10 cellular contexts compared by ENCODE assay signal in genomic region chr20:58246346-58246745, GRCh38. TPM values are rescaled to one million over a fixed set of nuclear protein-coding genes. Genes with fewer than 3 reads are reported as not detected.
A peak's percentile ranks its signal among the peaks of the same experiment; 100 is the strongest.
DNase-seq lines count a peak whose midpoint lies in the region; ATAC-seq, FAIRE-seq and TF ChIP-seq lines count a peak whose summit lies in the region.
"Had no signal": no experiment of that assay in that cellular context is flagged by ENCODE, and none has a peak within 500 bp of the region (broad histone marks: within the 10 kb centered on the region; RNA-seq: fewer than 3 reads in every experiment).

No MANE protein-coding gene starts in this region.

- dilution Hi-C loops in keratinocyte (cut with MboI; ENCODE audit: extremely low pct_ligation_motif_present, low sequenced_read_pairs): no loop called here

- H3K4me1 ChIP-seq in HAP-1 (no peaks in the 10 kb centered on the region), keratinocyte (ENCODE audit: control insufficient read depth, extremely low read depth, insufficient read depth, low read length) (peaks cover under 1% of the 10 kb centered on the region)

- H3K27me3 ChIP-seq in AG04450 (ENCODE audit: control insufficient read depth, insufficient read depth, low read length) (no peaks in the 10 kb centered on the region), HAP-1 (ENCODE audit: low read depth) (no peaks in the 10 kb centered on the region), WERI-Rb-1 (ENCODE audit: insufficient read depth, low read depth, severe bottlenecking) (no peaks in the 10 kb centered on the region), keratinocyte (ENCODE audit: control insufficient read depth, extremely low read depth, insufficient read depth, low read length) (no peaks in the 10 kb centered on the region)

- in situ Hi-C loops in HAP-1 (cut with MboI; ENCODE audit: low sequenced_read_pairs): loop anchor here (10.0 to 25.0 kb wide), 3 partner anchors 198 to 588 kb away; partner anchors contain the start of gene NPEPL1

- no peaks in the 10 kb centered on the region for H3K9me1 ChIP-seq in keratinocyte (ENCODE audit: control insufficient read depth, extremely low read depth, insufficient read depth, low read length)

- H3K9me3 ChIP-seq in AG04450 (ENCODE audit: control insufficient read depth, insufficient read depth, low read length) (no peaks in the 10 kb centered on the region), HAP-1 (no peaks in the 10 kb centered on the region), WERI-Rb-1 (ENCODE audit: severe bottlenecking) (no peaks in the 10 kb centered on the region), keratinocyte (ENCODE audit: control insufficient read depth, low read depth, low read length) (no peaks in the 10 kb centered on the region)

- POLR2A ChIA-PET in AG04450 (lab: Yijun Ruan, JAX) (no interaction called here), RWPE1 (lab: Yijun Ruan, JAX; ENCODE audit: low non-redundant PET) (interaction anchor here (0.6 kb wide), 1 partner anchor 980 kb away, joined by 7 read pairs; no protein-coding TSS in a partner anchor)

- no peak overlapping the region for H3K4me2 ChIP-seq in keratinocyte (ENCODE audit: control insufficient read depth, extremely low read depth, insufficient read depth, low read depth, low read length)

- DNase-seq in AG04450 (ENCODE audit: low read depth, low spot score) (no peak), HAP-1 (ENCODE audit: low spot score in 2 of 2) (peak; percentile 4 to 16), WERI-Rb-1 (peak; percentile 27), keratinocyte (ENCODE audit: low read depth, low spot score) (no peak), medulla oblongata (ENCODE audit: extremely low spot score) (no peak), RWPE1 (ENCODE audit: low spot score) (no peak), mucosa of gallbladder (ENCODE audit: low spot score) (no peak)
- DNase-seq: head of caudate nucleus; stimulated activated naive CD8-positive, alpha-beta T cell treated with anti-CD3 and anti-CD28 coated beads, Interleukin-15, amount 100 ng/mL, for 72 hours had no signal

- H3K9ac ChIP-seq in keratinocyte (ENCODE audit: control insufficient read depth, extremely low read depth, insufficient read depth, low read length): no peak overlapping the region

- H3K4me3 ChIP-seq in AG04450 (ENCODE audit: low read depth, low read length): no peak overlapping the region
- H3K4me3 ChIP-seq in HAP-1: no peak overlapping the region
- H3K4me3 ChIP-seq in WERI-Rb-1 (ENCODE audit: low read depth, low read length): no peak overlapping the region
- no peak overlapping the region for H3K4me3 ChIP-seq in keratinocyte (ENCODE audit: control insufficient read depth in 2 of 3, extremely low read depth in 1 of 3, insufficient read depth in 2 of 3, low read depth in 1 of 3, low read length in 3 of 3)

- H3K36me3 ChIP-seq in HAP-1 (replicated peaks) (no peaks in the 10 kb centered on the region), WERI-Rb-1 (no peaks in the 10 kb centered on the region), keratinocyte (ENCODE audit: control insufficient read depth in 2 of 2, extremely low read depth in 1 of 2, insufficient read depth in 2 of 2, low read length in 2 of 2) (peaks cover 30 to 38% of the 10 kb centered on the region in 2 experiments)

- no peak overlapping the region for H3K27ac ChIP-seq in AG04450 (ENCODE audit: low read depth, low read length)
- no peak overlapping the region for H3K27ac ChIP-seq in WERI-Rb-1
- no peak overlapping the region for H3K27ac ChIP-seq in keratinocyte (ENCODE audit: control insufficient read depth, insufficient read depth, low read length)
- H3K27ac ChIP-seq in RWPE1: no peak overlapping the region

- CTCF ChIA-PET in AG04450 (lab: Charles Lee): interaction anchor here (0.5 to 3.4 kb wide), 7 partner anchors 9 to 651 kb away, joined by 3 to 14 read pairs (median 4); partner anchors contain the start of gene STX16
- CTCF ChIA-PET in RWPE1 (lab: Yijun Ruan, JAX): interaction anchor here (0.5 to 2.1 kb wide), 5 partner anchors 9 to 290 kb away, joined by 3 to 13 read pairs (median 6); no protein-coding TSS in a partner anchor

- ATAC-seq in GM18511 (IDR thresholded peaks at IDR 0.05; ENCODE audit: unreplicated experiment): no peak
- ATAC-seq: stimulated activated naive CD8-positive, alpha-beta T cell treated with anti-CD3 and anti-CD28 coated beads, Interleukin-15, amount 100 ng/mL, for 72 hours had no signal

- FAIRE-seq in keratinocyte (lab: Jason Lieb, UNC): no peak

- H2AFZ ChIP-seq in keratinocyte (ENCODE audit: control insufficient read depth, low read length): no peak overlapping the region

- peak; percentile 43 for TF ChIP-seq CTCF in AG04450 (IDR thresholded peaks at IDR 0.05; ENCODE audit: low read depth, low read length)
- TF ChIP-seq CTCF in WERI-Rb-1 (IDR thresholded peaks at IDR 0.05; ENCODE audit: low read depth, low read length): peak; percentile 53; the same call in 1 of the 2 replicates
- TF ChIP-seq CTCF in keratinocyte (optimal IDR thresholded peaks at IDR 0.05 in 1 of 3, IDR thresholded peaks at IDR 0.05 in 1 of 3, conservative IDR thresholded peaks at IDR 0.05 in 1 of 3; ENCODE audit: extremely low read depth in 1 of 3, insufficient read depth in 2 of 3, low read length in 3 of 3): peak; percentile 15 to 25 (median 21)
- no peak; the same call in 1 of the 2 replicates for TF ChIP-seq CTCF in RWPE1 (conservative IDR thresholded peaks at IDR 0.05; ENCODE audit: low read depth)

- no peaks in the 10 kb centered on the region for H4K20me1 ChIP-seq in keratinocyte (ENCODE audit: control insufficient read depth, extremely low read depth, insufficient read depth, low read length)

- H3K79me2 ChIP-seq in keratinocyte (ENCODE audit: control insufficient read depth, insufficient read depth, low read length): peaks cover 3% of the 10 kb centered on the region

RNA-seq across cellular contexts. Expression of gene ANKRD60, which starts 17.9 kb away (rescaled TPM):
- polyA plus RNA-seq in AG04450 (2011; rRNA removed): not detected in 2 replicates
- polyA minus RNA-seq in AG04450 (2011; rRNA and poly(A)+ RNA removed): not detected in 2 replicates
- polyA plus RNA-seq in keratinocyte: not detected in 3 replicates
- polyA plus RNA-seq in keratinocyte (2011; ENCODE audit: low read depth): not detected
- polyA plus RNA-seq in keratinocyte (2011; cell fraction: cytosol; rRNA removed): not detected in 2 replicates
- polyA plus RNA-seq in keratinocyte (2011; cell fraction: nucleus; rRNA removed): not detected in 2 replicates
- polyA plus RNA-seq in keratinocyte (2012; ENCODE audit: low replicate concordance): not detected in 2 replicates
- not detected in 3 replicates for polyA minus RNA-seq in keratinocyte
- polyA minus RNA-seq in keratinocyte (2011; cell fraction: cytosol; rRNA and poly(A)+ RNA removed): not detected
- polyA minus RNA-seq in keratinocyte (2011; cell fraction: nucleus; rRNA and poly(A)+ RNA removed): not detected in 2 replicates
- total RNA-seq in mucosa of gallbladder: not detected

Comparison
In these comparisons a context has a peak if more than half of its experiments do, and no peak if none do; other contexts are left out.
1. DNase-seq: peak in HAP-1 (2 of 2) and WERI-Rb-1 (single experiment); none in AG04450 (single experiment), keratinocyte (single experiment), medulla oblongata (single experiment), RWPE1 (single experiment) and mucosa of gallbladder (single experiment).